In genomic region chr11:2086239-2087040, GRCh38 we compare ENCODE assay signal across 22 cellular contexts. TPM values are rescaled to one million over a fixed set of nuclear protein-coding genes. Genes with fewer than 3 reads are reported as not detected.
DNase-seq lines count a peak whose midpoint lies in the region; ATAC-seq, FAIRE-seq and TF ChIP-seq lines count a peak whose summit lies in the region.
"Had no signal": no experiment of that assay in that cellular context is flagged by ENCODE, and none has a peak within 500 bp of the region (broad histone marks: within the 10 kb centered on the region; RNA-seq: fewer than 3 reads in every experiment).

No MANE protein-coding gene starts in this region.

- H3K9me3 Mint-ChIP-seq in chondrocyte (ENCODE audit: low read depth) (peaks cover 13% of the 10 kb centered on the region), neural progenitor cell (peaks cover 16% of the 10 kb centered on the region), type B pancreatic cell (peaks cover 11% of the 10 kb centered on the region), endodermal cell (peaks cover 21% of the 10 kb centered on the region)

- H3K9me3 ChIP-seq in right atrium auricular region (peaks cover 0 to 14% of the 10 kb centered on the region in 2 donors), right cardiac atrium (ENCODE audit: control insufficient read depth, low read length) (no peaks in the 10 kb centered on the region), neural progenitor cell (ENCODE audit: low read depth) (no peaks in the 10 kb centered on the region), endodermal cell (ENCODE audit: control insufficient read depth, low read length) (no peaks in the 10 kb centered on the region)

- H3K27ac ChIP-seq in right atrium auricular region, result no peak overlapping the region
- H3K27ac ChIP-seq in right cardiac atrium (ENCODE audit: low read length), result no peak overlapping the region
- no peak overlapping the region for H3K27ac ChIP-seq in neural progenitor cell
- no peak overlapping the region for H3K27ac ChIP-seq in endodermal cell (ENCODE audit: low read depth, low read length)
- H3K27ac ChIP-seq: transverse colon had no signal

- ATAC-seq in right cardiac atrium, result no peak
- ATAC-seq: stimulated activated naive CD8-positive, alpha-beta T cell treated with anti-CD3 and anti-CD28 coated beads, Interleukin-15, Interleukin-2, amounts not matched to agents 100 U/mL and 50 U/mL, for 24 hours had no signal

- WGBS in right cardiac atrium, result 86% methylated on average over 26 of the region's 26 CpGs
- WGBS in endodermal cell (ENCODE audit: insufficient coverage in 1 of 2, insufficient read length in 1 of 2), 2 experiments, result 83 to 91% methylated on average over 24 to 26 of the region's 26 CpGs

- H3K36me3 Mint-ChIP-seq in chondrocyte (ENCODE audit: low read depth), result peaks cover 12% of the 10 kb centered on the region
- H3K36me3 Mint-ChIP-seq in neural progenitor cell, result peaks cover 2% of the 10 kb centered on the region
- H3K36me3 Mint-ChIP-seq in type B pancreatic cell, result no peaks in the 10 kb centered on the region
- no peaks in the 10 kb centered on the region for H3K36me3 Mint-ChIP-seq in endodermal cell (ENCODE audit: low read depth)

- DNase-seq in right atrium auricular region (ENCODE audit: low spot score) (peak; percentile 46), right cardiac atrium (no peak), chondrocyte (ENCODE audit: low spot score) (peak; percentile 86), neural progenitor cell (ENCODE audit: low spot score) (no peak), type B pancreatic cell (ENCODE audit: extremely low spot score, unreplicated experiment) (peak; percentile 55), 8988T (no peak), endodermal cell (no peak), GM12892 (ENCODE audit: insufficient read length) (no peak)
- DNase-seq: activated naive CD4-positive, alpha-beta T cell treated with anti-CD3 and anti-CD28 coated beads, Interleukin-2, amount 50 U/mL, for 16 hours; AML-193; DMS79 treated with DMSO at 0.1 percent for 48 hours; effector memory CD4-positive, alpha-beta T cell; NCI-H1694 treated with DMSO at 0.1 percent for 48 hours; NCI-H774; SHP77 treated with DMSO at 0.1 percent for 48 hours; stimulated activated naive CD8-positive, alpha-beta T cell treated with anti-CD3 and anti-CD28 coated beads, Interleukin-15, Interleukin-2, amounts not matched to agents 100 U/mL and 50 U/mL, for 24 hours; transverse colon had no signal

- H4K20me1 ChIP-seq in neural progenitor cell (ENCODE audit: low read depth), result no peaks in the 10 kb centered on the region

- H3K4me1 Mint-ChIP-seq in chondrocyte (ENCODE audit: low read depth), result no peaks in the 10 kb centered on the region
- no peaks in the 10 kb centered on the region for H3K4me1 Mint-ChIP-seq in neural progenitor cell
- H3K4me1 Mint-ChIP-seq in type B pancreatic cell (ENCODE audit: unreplicated experiment), result no peaks in the 10 kb centered on the region
- H3K4me1 Mint-ChIP-seq in endodermal cell, result no peaks in the 10 kb centered on the region

- H3K4me1 ChIP-seq in right atrium auricular region (no peaks in the 10 kb centered on the region), right cardiac atrium (ENCODE audit: control insufficient read depth, insufficient read depth, low read length) (no peaks in the 10 kb centered on the region), neural progenitor cell (no peaks in the 10 kb centered on the region), endodermal cell (ENCODE audit: control insufficient read depth, insufficient read depth, low read length) (no peaks in the 10 kb centered on the region)
- H3K4me1 ChIP-seq: transverse colon had no signal

- peaks cover 4% of the 10 kb centered on the region for H3K27me3 Mint-ChIP-seq in chondrocyte (ENCODE audit: low read depth)
- H3K27me3 Mint-ChIP-seq in neural progenitor cell (ENCODE audit: insufficient read depth, low read depth), result peaks cover 14% of the 10 kb centered on the region
- no peaks in the 10 kb centered on the region for H3K27me3 Mint-ChIP-seq in type B pancreatic cell
- H3K27me3 Mint-ChIP-seq in endodermal cell (ENCODE audit: insufficient read depth), result peaks cover 20% of the 10 kb centered on the region

- H2AFZ ChIP-seq in neural progenitor cell (replicated peaks), result no peak overlapping the region

- no peak for TF ChIP-seq POLR2A in GM12892 (IDR thresholded peaks at IDR 0.05; ENCODE audit: low read depth, low read length)

- no peaks in the 10 kb centered on the region for H3K27me3 ChIP-seq in right atrium auricular region
- H3K27me3 ChIP-seq in right cardiac atrium (ENCODE audit: control insufficient read depth, insufficient read depth), result no peaks in the 10 kb centered on the region
- no peaks in the 10 kb centered on the region for H3K27me3 ChIP-seq in neural progenitor cell
- H3K27me3 ChIP-seq in endodermal cell (ENCODE audit: control insufficient read depth, insufficient read depth, low read length, poor library complexity, severe bottlenecking), result no peaks in the 10 kb centered on the region

- H3K4me3 Mint-ChIP-seq in chondrocyte (ENCODE audit: unreplicated experiment) (no peak overlapping the region), neural progenitor cell (no peak overlapping the region), type B pancreatic cell (no peak overlapping the region), endodermal cell (no peak overlapping the region)

- H3K79me2 ChIP-seq in neural progenitor cell (ENCODE audit: low read depth), result no peaks in the 10 kb centered on the region

- H3K36me3 ChIP-seq in right atrium auricular region (no peaks in the 10 kb centered on the region), neural progenitor cell (no peaks in the 10 kb centered on the region), endodermal cell (ENCODE audit: control insufficient read depth, insufficient read depth, low read length) (no peaks in the 10 kb centered on the region)
- H3K36me3 ChIP-seq: transverse colon had no signal

- no peak for FAIRE-seq in GM12892 (lab: Jason Lieb, UNC)
- FAIRE-seq: astrocyte, GM12891, H1 had no signal

- H3F3A ChIP-seq in neural progenitor cell (ENCODE audit: low read depth), result no peaks in the 10 kb centered on the region

- no peak overlapping the region for H3K27ac Mint-ChIP-seq in chondrocyte (ENCODE audit: unreplicated experiment)
- H3K27ac Mint-ChIP-seq in neural progenitor cell, result peak overlapping the region; percentile 24
- no peak overlapping the region for H3K27ac Mint-ChIP-seq in type B pancreatic cell
- no peak overlapping the region for H3K27ac Mint-ChIP-seq in endodermal cell

- H3K9ac ChIP-seq in neural progenitor cell (no peak overlapping the region), endodermal cell (ENCODE audit: extremely low read depth, low read length, poor library complexity, severe bottlenecking) (no peak overlapping the region)

- no peak overlapping the region for H3K4me2 ChIP-seq in neural progenitor cell

- intact Hi-C loops in right cardiac atrium (cut with DNase I), result no loop called here

- H3K4me3 ChIP-seq in right atrium auricular region (no peak overlapping the region), right cardiac atrium (ENCODE audit: low read length) (no peak overlapping the region), neural progenitor cell (no peak overlapping the region), endodermal cell (ENCODE audit: low read length) (no peak overlapping the region)
- H3K4me3 ChIP-seq: transverse colon had no signal

- TF ChIP-seq CTCF in right atrium auricular region (IDR thresholded peaks at IDR 0.05), result no peak
- no peak for TF ChIP-seq CTCF in chondrocyte (IDR thresholded peaks at IDR 0.05)
- no peak for TF ChIP-seq CTCF in neural progenitor cell (IDR thresholded peaks at IDR 0.05)
- TF ChIP-seq CTCF in type B pancreatic cell (conservative IDR thresholded peaks at IDR 0.05), result no peak
- TF ChIP-seq CTCF in endodermal cell (conservative IDR thresholded peaks at IDR 0.05), result no peak

RNA-seq across cellular contexts. Expression of gene IGF2, which starts 52.7 kb away (rescaled TPM):
- 10 to 100 TPM; 43.2 to 61.9 TPM for total RNA-seq in right atrium auricular region
- total RNA-seq in right cardiac atrium, result 10 to 100 TPM; 34.6 to 94.1 (median 47.0) TPM
- 66.3 TPM for polyA plus RNA-seq in right cardiac atrium
- total RNA-seq in chondrocyte, result 107 to 716 TPM (median 110 TPM) in 3 replicates
- 0.45 and 3.3 TPM in 2 replicates for total RNA-seq in neural progenitor cell (ENCODE audit: low replicate concordance)
- 2,350 and 3,865 TPM in 2 replicates for total RNA-seq in type B pancreatic cell (ENCODE audit: low replicate concordance)
- 1 to 10 TPM in 1 of 2 donors, under 1 TPM in 1; 0.80 to 5.1 TPM for total RNA-seq in endodermal cell
- polyA plus RNA-seq in endodermal cell (2013, experiment 1 of 2), result 28.1 TPM
- 20.1 TPM for polyA plus RNA-seq in endodermal cell (2013, experiment 2 of 2)
- not detected for polyA plus RNA-seq in GM12892 (2012; ENCODE audit: missing spikeins)
- total RNA-seq: mononuclear cell, OCI-LY7 had no signal

Comparison
In these comparisons a context has a peak if more than half of its experiments do, and no peak if none do; other contexts are left out.
1. DNase-seq: peak in right atrium auricular region (single experiment), chondrocyte (single experiment) and type B pancreatic cell (single experiment); none in right cardiac atrium (0 of 3), neural progenitor cell (single experiment), 8988T (single experiment), endodermal cell (single experiment) and GM12892 (single experiment).